Comparison of ENCODE assay signal across 7 cellular contexts in the genomic region with DNA sequence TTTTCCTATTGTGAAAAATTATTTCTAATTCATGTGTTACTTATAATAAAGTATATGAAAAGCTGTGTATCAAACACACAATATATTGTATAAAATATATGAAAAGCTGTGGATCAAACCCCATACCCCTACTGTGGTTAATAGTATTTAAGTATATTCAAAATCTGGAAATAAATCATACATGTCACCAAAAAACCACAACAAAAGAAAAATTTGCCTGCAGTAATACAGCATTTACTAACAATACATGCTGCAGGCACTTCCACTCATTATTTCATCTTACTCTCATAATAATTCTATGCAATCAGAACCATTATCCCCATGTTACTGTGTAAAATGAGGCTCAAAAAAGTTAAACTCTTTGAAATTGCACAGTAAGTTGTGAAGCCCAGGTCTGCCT.
A peak's percentile ranks its signal among the peaks of the same experiment; 100 is the strongest.
DNase-seq lines count a peak whose midpoint lies in the region; ATAC-seq and TF ChIP-seq lines count a peak whose summit lies in the region.

No MANE protein-coding gene starts in this region.

- H3K27ac Mint-ChIP-seq in WTC11, result peak overlapping the region; percentile 100
- peak overlapping the region; percentile 100 for H3K27ac Mint-ChIP-seq in glutamatergic neuron (ENCODE audit: unreplicated experiment)

- H3K4me1 Mint-ChIP-seq in WTC11 (peaks cover 35% of the 10 kb centered on the region), glutamatergic neuron (ENCODE audit: low read depth, unreplicated experiment) (peaks cover 12% of the 10 kb centered on the region)

- intact Hi-C loops in spleen (cut with DNase I; ENCODE audit: low total_unique reads) (no loop called here), head of caudate nucleus (cut with DNase I) (no loop called here)

- DNase-seq in WTC11 (ENCODE audit: low spot score) (no peak), glutamatergic neuron (no peak), spleen (no peak), hypothalamus (lab: John Stamatoyannopoulos, UW) (no peak), head of caudate nucleus (no peak)

- peak overlapping the region; percentile 97 for H3K27ac ChIP-seq in HUES48 (ENCODE audit: low read depth, low read length)
- peak overlapping the region; percentile 92 to 99 (median 98) for H3K27ac ChIP-seq in spleen

- TF ChIP-seq CTCF in WTC11 (IDR thresholded peaks at IDR 0.05) (no peak), glutamatergic neuron (IDR thresholded peaks at IDR 0.05; ENCODE audit: partially characterized antibody, unreplicated experiment) (no peak), spleen (IDR thresholded peaks at IDR 0.05 in 8 of 11, conservative IDR thresholded peaks at IDR 0.05 in 3 of 11) (no peak)

- TF ChIP-seq POLR2A in spleen (IDR thresholded peaks at IDR 0.05), result no peak

- H3K27me3 ChIP-seq in HUES48 (ENCODE audit: control insufficient read depth, insufficient read depth, low read length), result no peaks in the 10 kb centered on the region
- no peaks in the 10 kb centered on the region for H3K27me3 ChIP-seq in spleen (replicated peaks in 1 of 7)

- H3K36me3 ChIP-seq in HUES48 (ENCODE audit: control insufficient read depth, insufficient read depth, low read length) (peaks cover 10% of the 10 kb centered on the region), spleen (peaks cover 0 to 13% (median 2%) of the 10 kb centered on the region in 6 donors)

- H3K9me3 ChIP-seq in HUES48 (ENCODE audit: control insufficient read depth, insufficient read depth, low read length) (no peaks in the 10 kb centered on the region), spleen (no peaks in the 10 kb centered on the region)

- H3K27me3 Mint-ChIP-seq in WTC11 (ENCODE audit: low read depth) (no peaks in the 10 kb centered on the region), glutamatergic neuron (ENCODE audit: unreplicated experiment) (peaks cover 3% of the 10 kb centered on the region)

- ATAC-seq in WTC11, result no peak
- ATAC-seq in HG02884 (IDR thresholded peaks at IDR 0.05; ENCODE audit: unreplicated experiment), result no peak

- H3K9ac ChIP-seq in HUES48 (ENCODE audit: low read depth, low read length), result peak overlapping the region; percentile 88

- H3K4me3 ChIP-seq in HUES48 (ENCODE audit: low read depth, low read length) (peak overlapping the region; percentile 91), spleen (peak overlapping the region in 5 of 8 donors; percentile 63 to 85 (median 67))

- H3K9me3 Mint-ChIP-seq in WTC11 (no peaks in the 10 kb centered on the region), glutamatergic neuron (ENCODE audit: unreplicated experiment) (peaks cover 15% of the 10 kb centered on the region)

- peak overlapping the region; percentile 98 for H3K4me3 Mint-ChIP-seq in WTC11
- peak overlapping the region; percentile 99 for H3K4me3 Mint-ChIP-seq in glutamatergic neuron (ENCODE audit: unreplicated experiment)

- H3K4me1 ChIP-seq in HUES48 (ENCODE audit: control insufficient read depth, insufficient read depth, low read length), result peaks cover 14% of the 10 kb centered on the region
- peaks cover 17 to 79% (median 48%) of the 10 kb centered on the region in 6 donors for H3K4me1 ChIP-seq in spleen

- POLR2A ChIA-PET in WTC11 (lab: Charles Lee), result no interaction called here

- CTCF ChIA-PET in WTC11 (lab: Charles Lee), result no interaction called here

- H3K36me3 Mint-ChIP-seq in WTC11 (peaks cover 21% of the 10 kb centered on the region), glutamatergic neuron (ENCODE audit: unreplicated experiment) (peaks cover 15% of the 10 kb centered on the region)

TF ChIP-seq in WTC11, 78 proteins besides CTCF, POLR2A, EP300 and RAD21:
- no peak for TF ChIP-seq ERG (CRISPR knock-in tag; IDR thresholded peaks at IDR 0.05)
- no peak for TF ChIP-seq CBFB (CRISPR knock-in tag; IDR thresholded peaks at IDR 0.05; ENCODE audit: low read depth)
- no peak for TF ChIP-seq ZNF423 (CRISPR knock-in tag; IDR thresholded peaks at IDR 0.05)
- TF ChIP-seq JAZF1 (CRISPR knock-in tag; IDR thresholded peaks at IDR 0.05), result no peak
- no peak for TF ChIP-seq ZNF263 (CRISPR knock-in tag; IDR thresholded peaks at IDR 0.05; ENCODE audit: low read depth)
- TF ChIP-seq ZNF232 (CRISPR knock-in tag; IDR thresholded peaks at IDR 0.05), result no peak
- TF ChIP-seq ZBTB21 (CRISPR knock-in tag; IDR thresholded peaks at IDR 0.05; ENCODE audit: borderline replicate concordance), result no peak
- no peak for TF ChIP-seq FOXP4 (CRISPR knock-in tag; IDR thresholded peaks at IDR 0.05)
- no peak for TF ChIP-seq ZBTB43 (CRISPR knock-in tag; IDR thresholded peaks at IDR 0.05)
- TF ChIP-seq ATF3 (CRISPR knock-in tag; conservative IDR thresholded peaks at IDR 0.05), result no peak
- no peak for TF ChIP-seq NFYB (CRISPR knock-in tag; conservative IDR thresholded peaks at IDR 0.05; ENCODE audit: low read depth)
- TF ChIP-seq GTF2I (CRISPR knock-in tag; conservative IDR thresholded peaks at IDR 0.05), result no peak
- no peak for TF ChIP-seq ZNF671 (CRISPR knock-in tag; IDR thresholded peaks at IDR 0.05)
TF ChIP-seq in WTC11: peak in this region for 0.
